In the genomic region with DNA sequence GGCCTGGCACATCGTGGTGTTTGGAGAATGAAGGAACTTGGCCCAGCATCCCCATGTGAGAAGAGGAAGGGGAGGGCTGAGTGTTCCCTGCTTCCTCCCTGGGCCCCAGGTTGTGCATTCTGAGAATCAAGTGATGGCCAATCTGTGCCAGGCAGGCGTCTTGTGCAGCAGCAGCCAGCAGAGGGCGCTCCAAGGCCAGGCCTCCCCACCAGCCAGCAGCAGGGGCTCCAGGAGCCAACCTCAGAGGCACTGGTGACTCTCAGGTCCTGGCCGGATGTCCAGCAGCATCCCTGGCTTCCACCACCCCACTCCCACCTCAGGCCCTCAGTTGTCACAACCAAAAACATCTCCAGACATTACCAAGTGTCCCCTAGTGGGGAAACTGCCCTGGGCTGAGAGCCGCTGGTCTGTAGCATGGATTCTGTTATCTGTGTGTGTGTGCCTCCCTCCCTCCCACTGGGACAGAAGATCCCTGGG, we compare ENCODE assay signal across 8 cellular contexts.
A peak's percentile ranks its signal among the peaks of the same experiment; 100 is the strongest.
DNase-seq lines count a peak whose midpoint lies in the region; ATAC-seq, FAIRE-seq and TF ChIP-seq lines count a peak whose summit lies in the region.

No MANE protein-coding gene starts in this region.

- ATAC-seq in natural killer cell (peak; percentile 57 to 70 (median 67)), HG03521 (IDR thresholded peaks at IDR 0.05; ENCODE audit: unreplicated experiment) (no peak)

- no peak overlapping the region for H3K4me3 ChIP-seq in epithelial cell of esophagus (ENCODE audit: low read length)

- intact Hi-C loops in natural killer cell (cut with micrococcal nuclease): loop anchor here (5.0 kb wide), 1 partner anchor 271 kb away; no protein-coding TSS in a partner anchor

- peaks cover 35 to 54% of the 10 kb centered on the region in 2 donors for H3K4me1 Mint-ChIP-seq in natural killer cell

- H3K27me3 Mint-ChIP-seq in natural killer cell (ENCODE audit: low read depth in 2 of 2): no peaks in the 10 kb centered on the region

- peak; percentile 56 for FAIRE-seq in GM18507 (lab: Jason Lieb, UNC)

- H3K4me3 Mint-ChIP-seq in natural killer cell: no peak overlapping the region

- peak overlapping the region; percentile 82 to 83 for H3K27ac Mint-ChIP-seq in natural killer cell

- DNase-seq in AG08396 (ENCODE audit: low spot score) (peak; percentile 87), GM18507 (ENCODE audit: extremely low spot score, insufficient read length, low read depth) (peak; percentile 49), NOMO-1 treated with DMSO at 0.1 percent for 48 hours (lab: John Stamatoyannopoulos, UW; ENCODE audit: unreplicated experiment) (peak; percentile 17), epithelial cell of esophagus (ENCODE audit: low read depth) (peak; percentile 20), natural killer cell (peak; percentile 68), superior temporal gyrus (ENCODE audit: extremely low spot score) (peak; percentile 85)
- peak; percentile 63 for DNase-seq in activated CD8-positive, alpha-beta memory T cell treated with anti-CD3 and anti-CD28 coated beads, Interleukin-2, amount 50 U/mL, for 4 hours

- peak; percentile 68 for TF ChIP-seq CTCF in epithelial cell of esophagus (IDR thresholded peaks at IDR 0.05; ENCODE audit: insufficient read depth, low read depth, low read length, missing control alignments)
- TF ChIP-seq CTCF in natural killer cell (IDR thresholded peaks at IDR 0.05): peak; percentile 88

- peaks cover 16% of the 10 kb centered on the region for H3K36me3 Mint-ChIP-seq in natural killer cell

- no peaks in the 10 kb centered on the region for H3K9me3 Mint-ChIP-seq in natural killer cell

Comparison
In these comparisons a context has a peak if more than half of its experiments do, and no peak if none do; other contexts are left out.
1. DNase-seq: peak in every context shown above with its lines; median percentile 87 in AG08396; 85 in superior temporal gyrus; 68 in natural killer cell; 63 in activated CD8-positive, alpha-beta memory T cell treated with anti-CD3 and anti-CD28 coated beads, Interleukin-2, amount 50 U/mL, for 4 hours; 49 in GM18507; 20 in epithelial cell of esophagus; 17 in NOMO-1 treated with DMSO at 0.1 percent for 48 hours.